ENCODE assay signal across 1 cellular context in the genomic region with DNA sequence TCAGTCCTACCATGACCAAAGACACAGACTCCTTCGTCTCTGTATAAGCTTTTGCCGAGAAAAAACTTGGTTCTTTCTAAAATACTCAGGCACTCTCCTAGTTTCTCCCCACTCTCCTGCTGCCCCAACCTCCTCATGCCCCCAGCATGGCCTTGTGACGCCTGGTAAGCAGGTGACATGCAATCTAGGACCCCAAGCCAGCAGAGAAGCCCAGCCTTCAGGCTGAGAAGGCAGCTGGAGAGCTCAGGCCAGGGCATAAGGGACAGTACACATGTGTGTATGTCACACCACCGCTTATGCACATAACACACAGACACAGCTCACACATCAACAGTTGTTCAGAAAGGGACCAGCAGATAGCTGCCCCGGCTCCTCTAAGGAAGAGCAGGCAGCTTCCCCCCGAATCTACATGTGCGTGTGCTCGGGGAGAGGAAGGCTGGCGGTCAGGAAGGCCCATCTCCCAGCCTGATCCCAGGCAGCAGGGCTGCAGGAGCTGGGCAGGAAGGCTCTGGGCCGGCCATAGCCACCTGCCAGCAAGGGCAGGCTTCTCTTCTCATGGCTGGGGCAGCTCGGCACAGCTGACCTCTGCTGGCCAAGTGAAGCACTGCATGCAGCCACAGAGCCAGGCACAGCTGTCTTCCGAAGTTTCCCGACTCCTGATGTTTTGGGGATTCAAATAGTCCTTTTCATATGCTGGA.
TF ChIP-seq lines count a peak whose summit lies in the region.

No MANE protein-coding gene starts in this region.

TF ChIP-seq in K562, 482 proteins besides CTCF, POLR2A, EP300 and RAD21 (continues in another document):
- TF ChIP-seq, protein P1, sequence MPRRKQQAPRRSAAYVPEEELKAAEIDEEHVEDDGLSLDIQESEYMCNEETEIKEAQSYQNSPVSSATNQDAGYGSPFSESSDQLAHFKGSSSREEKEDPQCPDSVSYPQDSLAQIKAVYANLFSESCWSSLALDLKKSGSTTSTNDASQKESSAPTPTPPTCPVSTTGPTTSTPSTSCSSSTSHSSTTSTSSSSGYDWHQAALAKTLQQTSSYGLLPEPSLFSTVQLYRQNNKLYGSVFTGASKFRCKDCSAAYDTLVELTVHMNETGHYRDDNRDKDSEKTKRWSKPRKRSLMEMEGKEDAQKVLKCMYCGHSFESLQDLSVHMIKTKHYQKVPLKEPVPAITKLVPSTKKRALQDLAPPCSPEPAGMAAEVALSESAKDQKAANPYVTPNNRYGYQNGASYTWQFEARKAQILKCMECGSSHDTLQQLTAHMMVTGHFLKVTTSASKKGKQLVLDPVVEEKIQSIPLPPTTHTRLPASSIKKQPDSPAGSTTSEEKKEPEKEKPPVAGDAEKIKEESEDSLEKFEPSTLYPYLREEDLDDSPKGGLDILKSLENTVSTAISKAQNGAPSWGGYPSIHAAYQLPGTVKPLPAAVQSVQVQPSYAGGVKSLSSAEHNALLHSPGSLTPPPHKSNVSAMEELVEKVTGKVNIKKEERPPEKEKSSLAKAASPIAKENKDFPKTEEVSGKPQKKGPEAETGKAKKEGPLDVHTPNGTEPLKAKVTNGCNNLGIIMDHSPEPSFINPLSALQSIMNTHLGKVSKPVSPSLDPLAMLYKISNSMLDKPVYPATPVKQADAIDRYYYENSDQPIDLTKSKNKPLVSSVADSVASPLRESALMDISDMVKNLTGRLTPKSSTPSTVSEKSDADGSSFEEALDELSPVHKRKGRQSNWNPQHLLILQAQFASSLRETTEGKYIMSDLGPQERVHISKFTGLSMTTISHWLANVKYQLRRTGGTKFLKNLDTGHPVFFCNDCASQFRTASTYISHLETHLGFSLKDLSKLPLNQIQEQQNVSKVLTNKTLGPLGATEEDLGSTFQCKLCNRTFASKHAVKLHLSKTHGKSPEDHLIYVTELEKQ (CRISPR knock-in tag; IDR thresholded peaks at IDR 0.05) = no peak
- TF ChIP-seq FUS (optimal IDR thresholded peaks at IDR 0.05; ENCODE audit: low read depth, low read length) = no peak
- no peak for TF ChIP-seq ZNF707 (CRISPR knock-in tag; conservative IDR thresholded peaks at IDR 0.05)
- TF ChIP-seq ZNF668 (CRISPR knock-in tag; IDR thresholded peaks at IDR 0.05) = no peak
- no peak for TF ChIP-seq POU5F1 (IDR thresholded peaks at IDR 0.05; ENCODE audit: borderline replicate concordance, low read depth, low read length, partially characterized antibody)
- TF ChIP-seq, protein P2, sequence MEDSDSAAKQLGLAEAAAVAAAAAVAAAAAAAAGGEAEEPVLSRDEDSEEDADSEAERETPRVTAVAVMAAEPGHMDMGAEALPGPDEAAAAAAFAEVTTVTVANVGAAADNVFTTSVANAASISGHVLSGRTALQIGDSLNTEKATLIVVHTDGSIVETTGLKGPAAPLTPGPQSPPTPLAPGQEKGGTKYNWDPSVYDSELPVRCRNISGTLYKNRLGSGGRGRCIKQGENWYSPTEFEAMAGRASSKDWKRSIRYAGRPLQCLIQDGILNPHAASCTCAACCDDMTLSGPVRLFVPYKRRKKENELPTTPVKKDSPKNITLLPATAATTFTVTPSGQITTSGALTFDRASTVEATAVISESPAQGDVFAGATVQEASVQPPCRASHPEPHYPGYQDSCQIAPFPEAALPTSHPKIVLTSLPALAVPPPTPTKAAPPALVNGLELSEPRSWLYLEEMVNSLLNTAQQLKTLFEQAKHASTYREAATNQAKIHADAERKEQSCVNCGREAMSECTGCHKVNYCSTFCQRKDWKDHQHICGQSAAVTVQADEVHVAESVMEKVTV (CRISPR knock-in tag; IDR thresholded peaks at IDR 0.05) = peak; percentile 30; the same call in 1 of the 2 replicates
- no peak for TF ChIP-seq BCOR (IDR thresholded peaks at IDR 0.05)
- TF ChIP-seq ZNF717 (CRISPR knock-in tag; IDR thresholded peaks at IDR 0.05) = no peak
- TF ChIP-seq, protein P3, sequence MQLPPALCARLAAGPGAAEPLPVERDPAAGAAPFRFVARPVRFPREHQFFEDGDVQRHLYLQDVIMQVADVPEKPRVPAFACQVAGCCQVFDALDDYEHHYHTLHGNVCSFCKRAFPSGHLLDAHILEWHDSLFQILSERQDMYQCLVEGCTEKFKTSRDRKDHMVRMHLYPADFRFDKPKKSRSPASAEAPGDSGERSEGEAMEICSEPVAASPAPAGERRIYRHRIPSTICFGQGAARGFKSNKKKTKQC (CRISPR knock-in tag; IDR thresholded peaks at IDR 0.05) = peak; percentile 31; the same call in 1 of the 2 replicates
- TF ChIP-seq FOXK2 (conservative IDR thresholded peaks at IDR 0.05 in 1 of 2, IDR thresholded peaks at IDR 0.05 in 1 of 2; ENCODE audit: low read depth in 2 of 2) = no peak
- 0 out of 2 replicates have a peak, but pooled peaks have one; percentile 65 for TF ChIP-seq FOXK1 (CRISPR knock-in tag; IDR thresholded peaks at IDR 0.05; ENCODE audit: borderline replicate concordance)
- TF ChIP-seq, protein P4, sequence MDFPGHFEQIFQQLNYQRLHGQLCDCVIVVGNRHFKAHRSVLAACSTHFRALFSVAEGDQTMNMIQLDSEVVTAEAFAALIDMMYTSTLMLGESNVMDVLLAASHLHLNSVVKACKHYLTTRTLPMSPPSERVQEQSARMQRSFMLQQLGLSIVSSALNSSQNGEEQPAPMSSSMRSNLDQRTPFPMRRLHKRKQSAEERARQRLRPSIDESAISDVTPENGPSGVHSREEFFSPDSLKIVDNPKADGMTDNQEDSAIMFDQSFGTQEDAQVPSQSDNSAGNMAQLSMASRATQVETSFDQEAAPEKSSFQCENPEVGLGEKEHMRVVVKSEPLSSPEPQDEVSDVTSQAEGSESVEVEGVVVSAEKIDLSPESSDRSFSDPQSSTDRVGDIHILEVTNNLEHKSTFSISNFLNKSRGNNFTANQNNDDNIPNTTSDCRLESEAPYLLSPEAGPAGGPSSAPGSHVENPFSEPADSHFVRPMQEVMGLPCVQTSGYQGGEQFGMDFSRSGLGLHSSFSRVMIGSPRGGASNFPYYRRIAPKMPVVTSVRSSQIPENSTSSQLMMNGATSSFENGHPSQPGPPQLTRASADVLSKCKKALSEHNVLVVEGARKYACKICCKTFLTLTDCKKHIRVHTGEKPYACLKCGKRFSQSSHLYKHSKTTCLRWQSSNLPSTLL (IDR thresholded peaks at IDR 0.05) = no peak
- no peak for TF ChIP-seq PTTG1 (tag; IDR thresholded peaks at IDR 0.05; ENCODE audit: low read depth)
- TF ChIP-seq RBM39 (optimal IDR thresholded peaks at IDR 0.05; ENCODE audit: low read depth, low read length) = no peak
- TF ChIP-seq ZC3H4 (CRISPR knock-in tag; IDR thresholded peaks at IDR 0.05; ENCODE audit: borderline replicate concordance) = no peak
- peak; percentile 46; the same call in 1 of the 2 replicates for TF ChIP-seq SUPT5H (IDR thresholded peaks at IDR 0.05)
- no peak for TF ChIP-seq DIDO1 (tag; IDR thresholded peaks at IDR 0.05; ENCODE audit: low read depth)
- TF ChIP-seq, protein P5, sequence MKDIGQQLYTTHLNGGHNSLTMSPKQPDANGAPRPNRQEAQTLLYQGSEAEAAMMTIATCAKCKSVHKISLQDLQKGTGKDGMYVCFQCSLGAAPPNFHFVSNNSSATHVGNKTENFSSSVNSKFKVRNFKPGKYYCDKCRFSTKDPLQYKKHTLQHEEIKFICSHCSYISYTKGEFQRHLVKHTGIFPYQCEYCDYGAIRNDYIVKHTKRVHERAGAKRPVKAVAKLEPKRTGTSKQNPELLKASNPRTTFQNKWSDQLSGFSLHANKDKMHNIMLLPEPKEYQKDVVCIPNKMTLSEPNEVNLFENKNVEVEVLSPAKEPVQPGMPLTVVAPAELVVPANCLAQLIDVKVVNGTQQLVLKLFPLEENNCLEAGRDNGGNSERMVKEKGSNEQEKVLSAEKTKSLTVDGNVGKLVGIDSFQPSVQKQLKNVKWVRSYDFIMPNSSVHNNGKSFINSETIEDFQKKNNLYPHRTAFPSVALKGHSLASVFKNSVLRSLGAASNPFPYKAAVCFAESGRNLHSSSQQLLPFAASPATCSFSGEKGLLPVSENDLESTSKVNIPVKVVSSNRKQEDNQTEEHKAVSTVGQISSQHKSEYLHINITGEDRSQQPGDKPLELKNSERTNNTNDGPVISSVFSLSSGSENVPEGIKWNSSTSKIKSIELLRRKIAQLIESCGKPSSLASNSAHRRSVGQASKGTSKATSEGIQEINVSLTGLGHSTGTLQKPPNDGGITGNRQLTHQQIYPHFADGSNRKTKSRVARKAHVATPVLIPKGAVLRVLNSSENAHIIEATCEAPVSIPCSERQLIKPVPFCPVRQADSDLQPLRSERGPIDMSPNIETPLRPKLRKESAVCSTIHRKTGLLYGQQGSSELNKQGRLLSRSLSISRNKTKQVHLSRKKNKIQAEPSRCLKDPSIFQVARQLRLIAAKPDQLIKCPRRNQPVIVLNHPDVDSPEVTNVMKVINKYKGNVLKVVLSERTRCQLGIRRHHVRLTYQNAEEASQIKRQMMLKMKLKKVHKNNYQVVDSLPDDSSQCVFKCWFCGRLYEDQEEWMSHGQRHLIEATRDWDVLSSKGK (CRISPR knock-in tag; IDR thresholded peaks at IDR 0.05) = no peak
- TF ChIP-seq HDAC3 (IDR thresholded peaks at IDR 0.05; ENCODE audit: borderline replicate concordance, partially characterized antibody) = no peak
- TF ChIP-seq, protein P6, sequence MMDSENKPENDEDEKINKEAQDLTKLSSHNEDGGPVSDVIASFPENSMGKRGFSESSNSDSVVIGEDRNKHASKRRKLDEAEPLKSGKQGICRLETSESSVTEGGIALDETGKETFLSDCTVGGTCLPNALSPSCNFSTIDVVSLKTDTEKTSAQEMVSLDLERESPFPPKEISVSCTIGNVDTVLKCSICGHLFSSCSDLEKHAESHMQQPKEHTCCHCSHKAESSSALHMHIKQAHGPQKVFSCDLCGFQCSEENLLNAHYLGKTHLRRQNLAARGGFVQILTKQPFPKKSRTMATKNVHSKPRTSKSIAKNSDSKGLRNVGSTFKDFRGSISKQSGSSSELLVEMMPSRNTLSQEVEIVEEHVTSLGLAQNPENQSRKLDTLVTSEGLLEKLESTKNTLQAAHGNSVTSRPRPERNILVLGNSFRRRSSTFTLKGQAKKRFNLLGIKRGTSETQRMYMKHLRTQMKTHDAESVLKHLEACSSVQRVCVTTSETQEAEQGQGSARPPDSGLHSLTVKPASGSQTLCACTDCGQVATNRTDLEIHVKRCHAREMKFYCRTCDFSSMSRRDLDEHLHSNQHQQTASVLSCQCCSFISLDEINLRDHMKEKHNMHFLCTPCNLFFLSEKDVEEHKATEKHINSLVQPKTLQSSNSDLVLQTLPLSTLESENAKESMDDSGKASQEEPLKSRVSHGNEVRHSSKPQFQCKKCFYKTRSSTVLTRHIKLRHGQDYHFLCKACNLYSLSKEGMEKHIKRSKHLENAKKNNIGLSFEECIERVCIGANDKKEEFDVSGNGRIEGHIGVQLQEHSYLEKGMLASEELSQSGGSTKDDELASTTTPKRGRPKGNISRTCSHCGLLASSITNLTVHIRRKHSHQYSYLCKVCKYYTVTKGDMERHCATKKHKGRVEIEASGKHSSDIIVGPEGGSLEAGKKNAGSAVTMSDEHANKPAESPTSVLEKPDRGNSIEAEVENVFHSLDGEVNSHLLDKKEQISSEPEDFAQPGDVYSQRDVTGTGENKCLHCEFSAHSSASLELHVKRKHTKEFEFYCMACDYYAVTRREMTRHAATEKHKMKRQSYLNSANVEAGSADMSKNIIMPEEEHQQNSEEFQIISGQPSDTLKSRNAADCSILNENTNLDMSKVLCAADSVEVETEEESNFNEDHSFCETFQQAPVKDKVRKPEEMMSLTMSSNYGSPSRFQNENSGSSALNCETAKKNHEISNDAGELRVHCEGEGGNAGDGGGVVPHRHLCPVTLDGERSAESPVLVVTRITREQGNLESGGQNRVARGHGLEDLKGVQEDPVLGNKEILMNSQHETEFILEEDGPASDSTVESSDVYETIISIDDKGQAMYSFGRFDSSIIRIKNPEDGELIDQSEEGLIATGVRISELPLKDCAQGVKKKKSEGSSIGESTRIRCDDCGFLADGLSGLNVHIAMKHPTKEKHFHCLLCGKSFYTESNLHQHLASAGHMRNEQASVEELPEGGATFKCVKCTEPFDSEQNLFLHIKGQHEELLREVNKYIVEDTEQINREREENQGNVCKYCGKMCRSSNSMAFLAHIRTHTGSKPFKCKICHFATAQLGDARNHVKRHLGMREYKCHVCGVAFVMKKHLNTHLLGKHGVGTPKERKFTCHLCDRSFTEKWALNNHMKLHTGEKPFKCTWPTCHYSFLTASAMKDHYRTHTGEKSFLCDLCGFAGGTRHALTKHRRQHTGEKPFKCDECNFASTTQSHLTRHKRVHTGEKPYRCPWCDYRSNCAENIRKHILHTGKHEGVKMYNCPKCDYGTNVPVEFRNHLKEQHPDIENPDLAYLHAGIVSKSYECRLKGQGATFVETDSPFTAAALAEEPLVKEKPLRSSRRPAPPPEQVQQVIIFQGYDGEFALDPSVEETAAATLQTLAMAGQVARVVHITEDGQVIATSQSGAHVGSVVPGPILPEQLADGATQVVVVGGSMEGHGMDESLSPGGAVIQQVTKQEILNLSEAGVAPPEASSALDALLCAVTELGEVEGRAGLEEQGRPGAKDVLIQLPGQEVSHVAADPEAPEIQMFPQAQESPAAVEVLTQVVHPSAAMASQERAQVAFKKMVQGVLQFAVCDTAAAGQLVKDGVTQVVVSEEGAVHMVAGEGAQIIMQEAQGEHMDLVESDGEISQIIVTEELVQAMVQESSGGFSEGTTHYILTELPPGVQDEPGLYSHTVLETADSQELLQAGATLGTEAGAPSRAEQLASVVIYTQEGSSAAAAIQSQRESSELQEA (IDR thresholded peaks at IDR 0.05; ENCODE audit: low read depth) = no peak; the same call in 1 of the 2 replicates
- TF ChIP-seq GTF2F1 (IDR thresholded peaks at IDR 0.05; ENCODE audit: low read depth, low read length) = no peak
- TF ChIP-seq ZNF695 (CRISPR knock-in tag; IDR thresholded peaks at IDR 0.05) = no peak
- no peak for TF ChIP-seq ZNF408 (CRISPR knock-in tag; IDR thresholded peaks at IDR 0.05; ENCODE audit: low read depth)
- TF ChIP-seq ZNF121 (CRISPR knock-in tag; conservative IDR thresholded peaks at IDR 0.05) = no peak
- TF ChIP-seq, protein P7, sequence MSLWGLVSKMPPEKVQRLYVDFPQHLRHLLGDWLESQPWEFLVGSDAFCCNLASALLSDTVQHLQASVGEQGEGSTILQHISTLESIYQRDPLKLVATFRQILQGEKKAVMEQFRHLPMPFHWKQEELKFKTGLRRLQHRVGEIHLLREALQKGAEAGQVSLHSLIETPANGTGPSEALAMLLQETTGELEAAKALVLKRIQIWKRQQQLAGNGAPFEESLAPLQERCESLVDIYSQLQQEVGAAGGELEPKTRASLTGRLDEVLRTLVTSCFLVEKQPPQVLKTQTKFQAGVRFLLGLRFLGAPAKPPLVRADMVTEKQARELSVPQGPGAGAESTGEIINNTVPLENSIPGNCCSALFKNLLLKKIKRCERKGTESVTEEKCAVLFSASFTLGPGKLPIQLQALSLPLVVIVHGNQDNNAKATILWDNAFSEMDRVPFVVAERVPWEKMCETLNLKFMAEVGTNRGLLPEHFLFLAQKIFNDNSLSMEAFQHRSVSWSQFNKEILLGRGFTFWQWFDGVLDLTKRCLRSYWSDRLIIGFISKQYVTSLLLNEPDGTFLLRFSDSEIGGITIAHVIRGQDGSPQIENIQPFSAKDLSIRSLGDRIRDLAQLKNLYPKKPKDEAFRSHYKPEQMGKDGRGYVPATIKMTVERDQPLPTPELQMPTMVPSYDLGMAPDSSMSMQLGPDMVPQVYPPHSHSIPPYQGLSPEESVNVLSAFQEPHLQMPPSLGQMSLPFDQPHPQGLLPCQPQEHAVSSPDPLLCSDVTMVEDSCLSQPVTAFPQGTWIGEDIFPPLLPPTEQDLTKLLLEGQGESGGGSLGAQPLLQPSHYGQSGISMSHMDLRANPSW (CRISPR knock-in tag; IDR thresholded peaks at IDR 0.05) = no peak
